ENCODE assay signal across 21 cellular contexts in genomic region chr5:100854594-100854993, GRCh38. TPM values are rescaled to one million over a fixed set of nuclear protein-coding genes. Genes with fewer than 3 reads are reported as not detected.
DNase-seq lines count a peak whose midpoint lies in the region; ATAC-seq and TF ChIP-seq lines count a peak whose summit lies in the region.
"Had no signal": no experiment of that assay in that cellular context is flagged by ENCODE, and none has a peak within 500 bp of the region (broad histone marks: within the 10 kb centered on the region; RNA-seq: fewer than 3 reads in every experiment).

No MANE protein-coding gene starts in this region.

- H3K27me3 ChIP-seq in foreskin keratinocyte = no peaks in the 10 kb centered on the region
- H3K27me3 ChIP-seq: adrenal gland, tibial nerve had no signal

- H3K27ac Mint-ChIP-seq in stimulated activated naive CD8-positive, alpha-beta T cell treated with anti-CD3 and anti-CD28 coated beads, Interleukin-15, Interleukin-2, amounts not matched to agents 100 ng/mL and 50 ng/mL, for 24 hours = peak overlapping the region; percentile 96
- peak overlapping the region; percentile 26 for H3K27ac Mint-ChIP-seq in endothelial cell (ENCODE audit: unreplicated experiment)
- peak overlapping the region; percentile 88 for H3K27ac Mint-ChIP-seq in stimulated activated naive B cell treated with anti-CD40 and anti-IgM and Interleukin-4, amounts not matched to agents 10 μg/mL and 1 μg/mL and 100 μg/mL, for 72 hours

- H3K4me3 Mint-ChIP-seq in stimulated activated naive CD8-positive, alpha-beta T cell treated with anti-CD3 and anti-CD28 coated beads, Interleukin-15, Interleukin-2, amounts not matched to agents 100 ng/mL and 50 ng/mL, for 24 hours = peak overlapping the region; percentile 11
- no peak overlapping the region for H3K4me3 Mint-ChIP-seq in endothelial cell (ENCODE audit: unreplicated experiment)
- H3K4me3 Mint-ChIP-seq in stimulated activated naive B cell treated with anti-CD40 and anti-IgM and Interleukin-4, amounts not matched to agents 10 μg/mL and 1 μg/mL and 100 μg/mL, for 72 hours = peak overlapping the region in 1 of 2 donors; percentile 36

- no peaks in the 10 kb centered on the region for H3K27me3 Mint-ChIP-seq in stimulated activated naive CD8-positive, alpha-beta T cell treated with anti-CD3 and anti-CD28 coated beads, Interleukin-15, Interleukin-2, amounts not matched to agents 100 ng/mL and 50 ng/mL, for 24 hours
- H3K27me3 Mint-ChIP-seq in endothelial cell (ENCODE audit: unreplicated experiment) = no peaks in the 10 kb centered on the region
- H3K27me3 Mint-ChIP-seq in stimulated activated naive B cell treated with anti-CD40 and anti-IgM and Interleukin-4, amounts not matched to agents 10 μg/mL and 1 μg/mL and 100 μg/mL, for 72 hours = no peaks in the 10 kb centered on the region

- TF ChIP-seq CTCF in endothelial cell (IDR thresholded peaks at IDR 0.05; ENCODE audit: unreplicated experiment) (no peak), foreskin keratinocyte (conservative IDR thresholded peaks at IDR 0.05) (no peak)

- no peak for ATAC-seq in stimulated activated naive CD8-positive, alpha-beta T cell treated with anti-CD3 and anti-CD28 coated beads, Interleukin-15, Interleukin-2, amounts not matched to agents 100 U/mL and 50 U/mL, for 24 hours
- ATAC-seq in stimulated activated naive B cell treated with anti-CD40 and anti-IgM and Interleukin-4, amounts not matched to agents 10 μg/mL and 1 μg/mL and 100 μg/mL, for 72 hours (replicated peaks) = no peak
- ATAC-seq in foreskin keratinocyte (no peak), HG02981 (IDR thresholded peaks at IDR 0.05; ENCODE audit: unreplicated experiment) (no peak)
- ATAC-seq: sciatic nerve had no signal

- peaks cover 3% of the 10 kb centered on the region for H3K4me1 ChIP-seq in foreskin keratinocyte
- H3K4me1 ChIP-seq: adrenal gland, tibial nerve had no signal

- no peak for DNase-seq in stimulated activated naive CD8-positive, alpha-beta T cell treated with anti-CD3 and anti-CD28 coated beads, Interleukin-15, Interleukin-2, amounts not matched to agents 100 U/mL and 50 U/mL, for 24 hours
- DNase-seq in SK-N-DZ (ENCODE audit: low spot score) (peak; percentile 47), endothelial cell (ENCODE audit: low spot score) (no peak), foreskin keratinocyte (no peak), retina (no peak)
- no peak for DNase-seq in stimulated activated naive B cell treated with anti-CD40 and anti-IgM and Interleukin-4, amounts not matched to agents 10 μg/mL and 1 μg/mL and 100 μg/mL, for 72 hours
- DNase-seq: adrenal gland; AML-193; caudate nucleus; KBM-7; mammary epithelial cell; NCI-H1417; NCI-H2227 treated with DMSO at 0.1 percent for 48 hours; NK-92 treated with Interleukin-12 subunit alpha and Interleukin-12 subunit beta, amount 100 ng/mL, for 24 hours; Right ventricle myocardium superior; stimulated activated CD4-positive, alpha-beta T cell treated with anti-CD3 and anti-CD28 coated beads, Interleukin-4, amount 100 ng/mL, for 1 hour; stimulated activated CD8-positive, alpha-beta memory T cell treated with anti-CD3 and anti-CD28 coated beads, Interleukin-4, amount 100 ng/mL, for 48 hours had no signal

- H3K4me1 Mint-ChIP-seq in stimulated activated naive CD8-positive, alpha-beta T cell treated with anti-CD3 and anti-CD28 coated beads, Interleukin-15, Interleukin-2, amounts not matched to agents 100 ng/mL and 50 ng/mL, for 24 hours (ENCODE audit: low read depth) = peaks cover 66% of the 10 kb centered on the region
- peaks cover 8% of the 10 kb centered on the region for H3K4me1 Mint-ChIP-seq in endothelial cell (ENCODE audit: unreplicated experiment)
- H3K4me1 Mint-ChIP-seq in stimulated activated naive B cell treated with anti-CD40 and anti-IgM and Interleukin-4, amounts not matched to agents 10 μg/mL and 1 μg/mL and 100 μg/mL, for 72 hours = peaks cover 24 to 46% of the 10 kb centered on the region in 2 donors

- H3K36me3 Mint-ChIP-seq in stimulated activated naive CD8-positive, alpha-beta T cell treated with anti-CD3 and anti-CD28 coated beads, Interleukin-15, Interleukin-2, amounts not matched to agents 100 ng/mL and 50 ng/mL, for 24 hours (ENCODE audit: low read depth) = peaks cover 49% of the 10 kb centered on the region
- H3K36me3 Mint-ChIP-seq in endothelial cell (ENCODE audit: low read depth, unreplicated experiment) = peaks cover 5% of the 10 kb centered on the region
- H3K36me3 Mint-ChIP-seq in stimulated activated naive B cell treated with anti-CD40 and anti-IgM and Interleukin-4, amounts not matched to agents 10 μg/mL and 1 μg/mL and 100 μg/mL, for 72 hours = peaks cover 27 to 31% of the 10 kb centered on the region in 2 donors

- H3K27ac ChIP-seq in foreskin keratinocyte = no peak overlapping the region
- H3K27ac ChIP-seq: adrenal gland, tibial nerve had no signal

- no peaks in the 10 kb centered on the region for H3K9me3 Mint-ChIP-seq in stimulated activated naive CD8-positive, alpha-beta T cell treated with anti-CD3 and anti-CD28 coated beads, Interleukin-15, Interleukin-2, amounts not matched to agents 100 ng/mL and 50 ng/mL, for 24 hours
- no peaks in the 10 kb centered on the region for H3K9me3 Mint-ChIP-seq in endothelial cell (ENCODE audit: unreplicated experiment)
- peaks cover 0 to 5% of the 10 kb centered on the region in 2 donors for H3K9me3 Mint-ChIP-seq in stimulated activated naive B cell treated with anti-CD40 and anti-IgM and Interleukin-4, amounts not matched to agents 10 μg/mL and 1 μg/mL and 100 μg/mL, for 72 hours

RNA-seq across cellular contexts. Expression of gene ST8SIA4, which starts 48.5 kb away (rescaled TPM):
- 9.1 and 10.3 TPM in 2 replicates for polyA plus RNA-seq in SK-N-DZ (2014; cell fraction: cytosol; rRNA removed)
- polyA plus RNA-seq in SK-N-DZ (2014; cell fraction: nucleus; rRNA removed) = 3.7 and 4.0 TPM in 2 replicates
- 30.3 TPM for total RNA-seq in endothelial cell (ENCODE audit: unreplicated experiment)
- 0.63 and 0.92 TPM in 2 replicates for total RNA-seq in foreskin keratinocyte
- 0.21 and 0.29 TPM in 2 replicates for polyA plus RNA-seq in foreskin keratinocyte
- polyA plus RNA-seq: mammary epithelial cell had no signal

Comparison
In these comparisons a context has a peak if more than half of its experiments do, and no peak if none do; other contexts are left out.
1. H3K27ac Mint-ChIP-seq: peak in every context shown above with its lines; median percentile 96 in stimulated activated naive CD8-positive, alpha-beta T cell treated with anti-CD3 and anti-CD28 coated beads, Interleukin-15, Interleukin-2, amounts not matched to agents 100 ng/mL and 50 ng/mL, for 24 hours; 88 in stimulated activated naive B cell treated with anti-CD40 and anti-IgM and Interleukin-4, amounts not matched to agents 10 μg/mL and 1 μg/mL and 100 μg/mL, for 72 hours; 26 in endothelial cell.
2. RNA of gene ST8SIA4, which starts 48.5 kb away (total RNA-seq): 30.3 TPM in endothelial cell (single experiment); 0.63 to 0.92 TPM in foreskin keratinocyte; every median in the first group is over 10 times any median in the second.